In genomic region chr22:29195118-29195963, GRCh38 we compare ENCODE assay signal across 16 cellular contexts. TPM values are rescaled to one million over a fixed set of nuclear protein-coding genes. Genes with fewer than 3 reads are reported as not detected.
DNase-seq lines count a peak whose midpoint lies in the region; ATAC-seq, FAIRE-seq and TF ChIP-seq lines count a peak whose summit lies in the region.
"Had no signal": no experiment of that assay in that cellular context is flagged by ENCODE, and none has a peak within 500 bp of the region (broad histone marks: within the 10 kb centered on the region; RNA-seq: fewer than 3 reads in every experiment).

No MANE protein-coding gene starts in this region.

- intact Hi-C loops in Right ventricle myocardium superior (cut with DNase I) (no loop called here), GM12878 (cut with micrococcal nuclease; ENCODE audit: unreplicated experiment) (no loop called here), HepG2 (cut with micrococcal nuclease; ENCODE audit: unreplicated experiment) (no loop called here), upper lobe of right lung (cut with DNase I) (no loop called here)

- WGBS in GM12878 (ENCODE audit: insufficient coverage, insufficient replicate concordance, low lambda C conversion rate, missing lambda C conversion rate): 66% methylated on average over 7 of the region's 8 CpGs
- WGBS in HepG2 (ENCODE audit: low lambda C conversion rate): 29% methylated on average over 8 of the region's 8 CpGs

- H3K27me3 ChIP-seq in right atrium auricular region (no peaks in the 10 kb centered on the region), GM12878 (replicated peaks in 1 of 2; ENCODE audit: control insufficient read depth in 2 of 2, insufficient read depth in 2 of 2, low read length in 1 of 2) (no peaks in the 10 kb centered on the region), HepG2 (ENCODE audit: control insufficient read depth in 1 of 2, insufficient read depth in 2 of 2, low read length in 2 of 2) (peaks cover 0 to 10% of the 10 kb centered on the region in 2 experiments; a peak in 2 of 5 replicates), upper lobe of right lung (no peaks in the 10 kb centered on the region)
- H3K27me3 ChIP-seq: left lung had no signal

- CTCF ChIA-PET in GM12878 (lab: Yijun Ruan, JAX) (no interaction called here), HepG2 (lab: Yijun Ruan, JAX; ENCODE audit: low intra/inter-chr PET ratio, low total read pairs) (no interaction called here)

- POLR2A ChIA-PET in GM12878 (lab: Charles Lee) (interaction anchor here (0.6 to 1.5 kb wide), 2 partner anchors 9 to 44 kb away, joined by 3 to 5 read pairs; no protein-coding TSS in a partner anchor), HepG2 (lab: Yijun Ruan, JAX) (interaction anchor here (0.5 kb wide), 1 partner anchor 27 kb away, joined by 3 read pairs; no protein-coding TSS in a partner anchor)

- RAD21 ChIA-PET in GM12878 (lab: Charles Lee; ENCODE audit: unreplicated experiment): no interaction called here

- TF ChIP-seq EP300 in GM12878 (IDR thresholded peaks at IDR 0.05; ENCODE audit: borderline replicate concordance in 1 of 2, control insufficient read depth in 1 of 2, low read depth in 2 of 2, low read length in 2 of 2): no peak
- no peak for TF ChIP-seq EP300 in HepG2 (IDR thresholded peaks at IDR 0.05; ENCODE audit: low read depth in 2 of 2, low read length in 2 of 2)
- no peak for TF ChIP-seq EP300 in HepG2 (CRISPR knock-in tag; IDR thresholded peaks at IDR 0.05; ENCODE audit: borderline replicate concordance)

- SMC1A ChIA-PET in GM12878 (lab: Charles Lee; ENCODE audit: uncharacterized antibody, unreplicated experiment): interaction anchor here (1.4 to 16.1 kb wide), 2 partner anchors 20 to 27 kb away, joined by 5 to 165 read pairs; no protein-coding TSS in a partner anchor

- DNase-seq in Right ventricle myocardium superior (no peak), right atrium auricular region (ENCODE audit: low spot score) (no peak), GM12878 (ENCODE audit: low read depth, low spot score) (no peak), HepG2 (ENCODE audit: low spot score) (no peak), upper lobe of right lung (peak; percentile 37), NOMO-1 treated with dmso at 0.1 percent for 144 hours (lab: John Stamatoyannopoulos, UW; ENCODE audit: unreplicated experiment) (no peak)
- no peak for DNase-seq in stimulated activated CD4-positive, alpha-beta T cell treated with anti-CD3 and anti-CD28 coated beads, Interleukin-2, amount 100 ng/mL, for 48 hours
- DNase-seq in activated CD4-positive, alpha-beta T cell treated with anti-CD3 and anti-CD28 coated beads for 48 hours: no peak
- DNase-seq: activated CD8-positive, alpha-beta T cell treated with anti-CD3 and anti-CD28 coated beads for 36 hours; activated naive CD8-positive, alpha-beta T cell treated with anti-CD3 and anti-CD28 coated beads, Interleukin-2, amount 50 U/mL, for 24 hours; PC-9; stimulated activated naive CD4-positive, alpha-beta T cell treated with Interleukin-2 at 50 U/mL for 16 hours had no signal

- peak; percentile 52 for ATAC-seq in Right ventricle myocardium superior (ENCODE audit: poor library complexity)
- ATAC-seq in GM12878: no peak
- ATAC-seq in HepG2: peak; percentile 86
- ATAC-seq in upper lobe of right lung: peak; percentile 46
- ATAC-seq: activated CD8-positive, alpha-beta T cell treated with anti-CD3 and anti-CD28 coated beads for 36 hours; activated naive CD8-positive, alpha-beta T cell treated with anti-CD3 and anti-CD28 coated beads, Interleukin-2, amount 50 U/mL, for 24 hours; left lung had no signal

- in situ Hi-C loops in GM12878 (cut with MboI) (no loop called here), HepG2 (cut with HindIII; ENCODE audit: extremely low pct_ligation_motif_present, low pct_unique_long_range_greater_than_20kb) (no loop called here)

- no peak for TF ChIP-seq CTCF in right atrium auricular region (IDR thresholded peaks at IDR 0.05)
- TF ChIP-seq CTCF in GM12878 (IDR thresholded peaks at IDR 0.05 in 2 of 3, conservative IDR thresholded peaks at IDR 0.05 in 1 of 3; ENCODE audit: control insufficient read depth in 2 of 3, extremely low read depth in 1 of 3, insufficient read depth in 1 of 3, low read depth in 3 of 3, low read length in 3 of 3): no peak
- no peak for TF ChIP-seq CTCF in HepG2 (CRISPR knock-in tag; IDR thresholded peaks at IDR 0.05)
- no peak for TF ChIP-seq CTCF in upper lobe of right lung (IDR thresholded peaks at IDR 0.05)

- TF ChIP-seq POLR2A in GM12878 (IDR thresholded peaks at IDR 0.05; ENCODE audit: low read depth, low read length) (no peak), HepG2 (IDR thresholded peaks at IDR 0.05; ENCODE audit: insufficient read depth in 1 of 2, low read depth in 2 of 2, low read length in 2 of 2) (no peak)

- H3K27ac ChIP-seq in right atrium auricular region: no peak overlapping the region
- H3K27ac ChIP-seq in GM12878 (ENCODE audit: control insufficient read depth, insufficient read depth): no peak overlapping the region
- H3K27ac ChIP-seq in HepG2 (ENCODE audit: extremely low read length, insufficient read depth, low read length): no peak overlapping the region
- H3K27ac ChIP-seq in upper lobe of right lung: no peak overlapping the region
- H3K27ac ChIP-seq: A549, left lung, PC-9, SK-N-MC had no signal

- TF ChIP-seq RAD21 in GM12878 (IDR thresholded peaks at IDR 0.05; ENCODE audit: insufficient read depth, low read depth, low read length): no peak
- TF ChIP-seq RAD21 in HepG2 (CRISPR knock-in tag; IDR thresholded peaks at IDR 0.05): no peak

- H3K4me1 ChIP-seq in right atrium auricular region (no peaks in the 10 kb centered on the region), GM12878 (ENCODE audit: control insufficient read depth, insufficient read depth, low read length) (peaks cover 5% of the 10 kb centered on the region), HepG2 (ENCODE audit: insufficient read depth, low read length) (peaks cover 10% of the 10 kb centered on the region), upper lobe of right lung (no peaks in the 10 kb centered on the region)
- H3K4me1 ChIP-seq: A549, left lung had no signal

- no TSS peak for BruUV-seq in GM12878 (replicated peaks; lab: Mats Ljungman, UMichigan)
- BruUV-seq in HepG2 (replicated peaks; lab: Mats Ljungman, UMichigan): no TSS peak

- H3K4me2 ChIP-seq in GM12878 (ENCODE audit: control insufficient read depth, insufficient read depth): no peak overlapping the region
- peak overlapping the region; percentile 37; the same call in 1 of the 2 replicates for H3K4me2 ChIP-seq in HepG2 (ENCODE audit: low read depth, low read length)
- H3K4me2 ChIP-seq: A549, PC-9 had no signal

- H3K9ac ChIP-seq in GM12878 (ENCODE audit: control insufficient read depth, insufficient read depth, low read length): no peak overlapping the region
- no peak overlapping the region for H3K9ac ChIP-seq in HepG2 (ENCODE audit: insufficient read depth, low read depth, low read length)

- no peaks in the 10 kb centered on the region for H4K20me1 ChIP-seq in GM12878 (ENCODE audit: control insufficient read depth, insufficient read depth)
- H4K20me1 ChIP-seq in HepG2 (ENCODE audit: insufficient read depth, low read length): no peaks in the 10 kb centered on the region

- H2AFZ ChIP-seq in GM12878 (ENCODE audit: control insufficient read depth, low read depth, low read length): no peak overlapping the region
- H2AFZ ChIP-seq in HepG2 (ENCODE audit: low read length): no peak overlapping the region
- H2AFZ ChIP-seq: PC-9 had no signal

- H3K9me3 ChIP-seq in right atrium auricular region (no peaks in the 10 kb centered on the region), GM12878 (replicated peaks; ENCODE audit: control insufficient read depth, insufficient read depth, low read length) (peaks cover 3% of the 10 kb centered on the region; the same call in 2 of the 3 replicates), HepG2 (ENCODE audit: low read length) (no peaks in the 10 kb centered on the region), upper lobe of right lung (no peaks in the 10 kb centered on the region)
- H3K9me3 ChIP-seq: A549, left lung had no signal

- H3K36me3 ChIP-seq in right atrium auricular region (no peaks in the 10 kb centered on the region), GM12878 (ENCODE audit: control insufficient read depth in 2 of 2, insufficient read depth in 2 of 2, low read length in 1 of 2) (no peaks in the 10 kb centered on the region; a peak in 1 of 4 replicates), HepG2 (replicated peaks in 1 of 2; ENCODE audit: control insufficient read depth in 1 of 2, insufficient read depth in 2 of 2, low read length in 2 of 2) (no peaks in the 10 kb centered on the region), upper lobe of right lung (no peaks in the 10 kb centered on the region)
- H3K36me3 ChIP-seq: left lung had no signal

- H3K4me3 ChIP-seq in right atrium auricular region (no peak overlapping the region), GM12878 (no peak overlapping the region), HepG2 (replicated peaks in 1 of 3; ENCODE audit: insufficient read depth in 1 of 3, low read depth in 2 of 3, low read length in 3 of 3) (no peak overlapping the region; a peak in 1 of 6 replicates), upper lobe of right lung (no peak overlapping the region)
- H3K4me3 ChIP-seq: A549, left lung, PC-9, SK-N-MC had no signal

- FAIRE-seq in GM12878 (lab: Jason Lieb, UNC) (peak; percentile 13), HepG2 (lab: Jason Lieb, UNC) (no peak)
- FAIRE-seq: A549, TTC549 had no signal

- no peaks in the 10 kb centered on the region for H3K79me2 ChIP-seq in GM12878 (ENCODE audit: control insufficient read depth, insufficient read depth, low read length)
- no peaks in the 10 kb centered on the region for H3K79me2 ChIP-seq in HepG2 (ENCODE audit: insufficient read depth, low read length)

RNA-seq across cellular contexts. Expression of gene EMID1, which starts 10.4 kb away (rescaled TPM):
- total RNA-seq in Right ventricle myocardium superior (0.32 TPM), right atrium auricular region (under 1 TPM; 0.33 to 0.51 TPM), GM12878 (2014; rRNA removed) (12.0 and 19.4 TPM in 2 replicates), GM12878 (2014; rRNA removed; fragmentation: Illumina TruSeq; extraction: Trizol) (4.3 and 5.8 TPM in 2 replicates), GM12878 (2021) (17.5 and 18.3 TPM in 2 replicates), HepG2 (2016; rRNA removed; fragmentation: Illumina TruSeq; extraction: Trizol) (0.21 and 0.82 TPM in 2 replicates), upper lobe of right lung (15.2 TPM)
- total RNA-seq in GM12878 (2013; cell fraction: nucleolus; rRNA removed): 185 and 191 TPM in 2 replicates
- 2.5 TPM for polyA plus RNA-seq in GM12878 (2011; ENCODE audit: low read depth)
- polyA plus RNA-seq in GM12878 (2011; rRNA removed) (29.3 and 60.3 TPM in 2 replicates), GM12878 (2014; fragmentation: Illumina TruSeq; extraction: Trizol) (0.54 and 2.3 TPM in 2 replicates), GM12878 (2014; fragmentation: Nextera tagmentation; extraction: Ambion mirVana) (1 to 10 TPM; 1.2 to 2.3 TPM), GM12878 (2014; rRNA removed) (20.7 and 23.8 TPM in 2 replicates), GM12878 (2016; fragmentation: Nextera tagmentation; extraction: Ambion mirVana) (10 to 100 TPM in 1 of 2 experiments, 1 to 10 TPM in 1; 10.0 to 13.9 TPM), HepG2 (2011; rRNA removed) (0.45 and 0.81 TPM in 2 replicates)
- polyA plus RNA-seq in GM12878 (2011; cell fraction: cytosol; rRNA removed): 73.9 and 121 TPM in 2 replicates
- polyA plus RNA-seq in GM12878 (2011; cell fraction: nucleus; rRNA removed): 196 and 245 TPM in 2 replicates
- 7.6 and 8.4 TPM in 2 replicates for polyA plus RNA-seq in GM12878 (2012)
- polyA minus RNA-seq in GM12878 (2011; rRNA and poly(A)+ RNA removed): 53.3 and 85.9 TPM in 2 replicates
- 22.1 and 26.0 TPM in 2 replicates for polyA minus RNA-seq in GM12878 (2011; cell fraction: cytosol; rRNA and poly(A)+ RNA removed)
- 59.2 and 86.3 TPM in 2 replicates for polyA minus RNA-seq in GM12878 (2011; cell fraction: nucleus; rRNA and poly(A)+ RNA removed)
- total RNA-seq in HepG2 (2016; cell fraction: cytosol; rRNA removed; fragmentation: Illumina TruSeq; extraction: Trizol; ENCODE audit: low read depth): 2.7 and 2.8 TPM in 2 replicates
- 0.09 and 0.26 TPM in 2 replicates for total RNA-seq in HepG2 (2016; cell fraction: insoluble cytoplasmic fraction; rRNA removed; fragmentation: Illumina TruSeq; extraction: Trizol)
- total RNA-seq in HepG2 (2016; cell fraction: membrane; rRNA removed; fragmentation: Illumina TruSeq; extraction: Trizol): 1.7 and 2.1 TPM in 2 replicates
- 0.25 and 0.50 TPM in 2 replicates for total RNA-seq in HepG2 (2016; cell fraction: nucleus; rRNA removed; fragmentation: Illumina TruSeq; extraction: Trizol)
- polyA plus RNA-seq in HepG2 (2011; cell fraction: cytosol; rRNA removed): 0.37 and 1.1 TPM in 2 replicates
- polyA plus RNA-seq in HepG2 (2011; cell fraction: nucleus; rRNA removed): 2.1 and 2.4 TPM in 2 replicates
- polyA plus RNA-seq in HepG2 (2012): 0.46 and 0.72 TPM in 2 replicates
- polyA plus RNA-seq in HepG2 (2016; cell fraction: cytosol; fragmentation: Illumina TruSeq; extraction: Trizol; ENCODE audit: low read depth): 2.6 and 3.8 TPM in 2 replicates
- polyA plus RNA-seq in HepG2 (2016; cell fraction: insoluble cytoplasmic fraction; fragmentation: Illumina TruSeq; extraction: Trizol; ENCODE audit: low read depth): 0.25 and 0.50 TPM in 2 replicates
- 1.4 and 2.2 TPM in 2 replicates for polyA plus RNA-seq in HepG2 (2016; cell fraction: membrane; fragmentation: Illumina TruSeq; extraction: Trizol; ENCODE audit: low read depth)
- polyA plus RNA-seq in HepG2 (2016; cell fraction: nucleus; fragmentation: Illumina TruSeq; extraction: Trizol; ENCODE audit: insufficient read depth, low read depth): 1.0 TPM in 2 replicates
- 0.09 and 2.4 TPM in 2 replicates for polyA minus RNA-seq in HepG2 (2011; rRNA and poly(A)+ RNA removed; ENCODE audit: low replicate concordance)
- not detected in 2 replicates for polyA minus RNA-seq in HepG2 (2011; cell fraction: cytosol; rRNA and poly(A)+ RNA removed)
- 0.99 and 1.3 TPM in 2 replicates for polyA minus RNA-seq in HepG2 (2011; cell fraction: nucleus; rRNA and poly(A)+ RNA removed)
